In the genomic region with DNA sequence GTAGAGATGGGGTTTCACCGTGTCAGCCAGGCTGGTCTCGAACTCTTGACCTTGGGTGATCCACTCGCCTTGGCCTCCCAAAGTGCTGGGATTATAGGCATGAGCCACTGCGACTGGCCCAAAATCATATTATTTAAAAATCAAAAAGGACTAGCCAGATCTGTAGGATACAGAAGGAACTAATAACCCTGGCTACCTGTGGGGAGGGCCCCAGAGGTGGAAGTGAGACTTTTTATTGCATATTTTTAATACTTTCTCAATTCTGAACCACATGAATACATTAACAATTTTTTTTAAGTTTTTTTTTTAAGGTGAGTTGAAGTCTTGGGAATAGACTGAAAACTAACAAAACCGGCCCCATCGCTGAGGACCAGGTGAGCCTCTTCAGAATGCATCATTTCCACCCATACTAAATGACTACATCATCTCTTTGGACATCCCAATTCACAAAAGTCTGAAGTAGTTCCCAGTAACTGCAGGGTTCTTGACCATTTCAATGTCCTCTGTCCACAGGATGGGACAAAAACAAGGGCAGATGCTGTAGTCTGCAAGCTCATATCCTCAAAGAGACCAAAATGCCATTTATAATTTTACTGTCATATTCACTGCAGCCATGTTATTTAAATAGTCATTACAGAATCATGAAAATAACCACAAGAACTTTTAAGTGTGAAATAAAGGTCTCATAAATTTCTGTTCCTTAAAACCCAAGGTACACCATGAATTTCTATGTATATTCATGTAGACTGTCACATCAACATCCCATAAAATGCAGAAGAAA, we compare ENCODE assay signal across 25 cellular contexts.
"Had no signal": no experiment of that assay in that cellular context is flagged by ENCODE, and none has a peak within 500 bp of the region (broad histone marks: within the 10 kb centered on the region; RNA-seq: fewer than 3 reads in every experiment).

No MANE protein-coding gene starts in this region.

- H3K4me3 ChIP-seq: MG63 had no signal

- ATAC-seq: HepG2, Panc1, PC-3 had no signal

- H3K9me3 ChIP-seq: MG63, SK-N-SH had no signal

- H3K27ac ChIP-seq: RWPE1 had no signal

- DNase-seq: IMR-90, Karpas-422, KG1, MG63, NCI-H1092, NCI-H1105 treated with DMSO at 0.1 percent for 48 hours, NCI-H1417 treated with DMSO at 0.1 percent for 48 hours, NCI-H146, NCI-H1694 treated with DMSO at 0.1 percent for 48 hours, NCI-H1930, NCI-H2081, NCI-H2107, NCI-H2171, NCI-H226, NCI-H446, NCI-H510A, NCI-H524 treated with DMSO at 0.1 percent for 48 hours, NCI-H69, NCI-H774, PC-3, SHP77, SK-N-SH had no signal

- H3K27me3 ChIP-seq: MG63 had no signal
